In the genomic region with DNA sequence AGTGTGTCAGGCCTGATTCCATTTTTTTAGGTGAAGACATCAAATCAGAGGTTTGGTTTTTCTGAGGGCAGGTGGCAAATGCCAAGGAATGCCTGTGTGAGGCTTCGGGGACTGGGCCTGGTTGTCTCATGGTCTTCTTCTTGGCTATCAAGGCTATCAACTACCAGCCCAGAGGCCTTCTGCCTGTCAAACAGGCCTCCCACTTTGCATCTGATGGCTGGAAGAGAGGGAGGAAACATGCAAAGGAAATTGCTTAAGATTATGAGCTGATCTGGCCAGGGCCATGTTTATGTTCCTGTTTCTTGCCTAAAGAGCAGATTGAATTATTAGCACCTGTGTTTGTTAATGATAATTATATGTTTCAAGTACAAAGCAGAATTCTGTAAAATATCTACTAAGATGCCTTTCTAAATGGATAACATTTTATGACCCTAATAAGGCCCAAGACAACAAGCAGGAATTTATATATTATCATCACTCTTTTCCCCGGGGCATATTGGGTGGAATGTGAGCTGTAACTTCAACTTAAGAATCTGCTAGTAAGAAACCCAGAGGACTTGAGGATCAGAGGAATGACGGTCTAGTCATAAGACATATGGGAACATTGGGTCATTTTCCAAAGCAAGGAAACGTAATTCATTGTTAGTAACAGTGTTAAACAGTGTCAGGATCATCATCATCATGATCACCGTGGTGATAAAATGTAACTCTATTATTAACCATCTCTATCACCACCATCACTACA, we compare ENCODE assay signal across 20 cellular contexts.
A peak's percentile ranks its signal among the peaks of the same experiment; 100 is the strongest.
DNase-seq lines count a peak whose midpoint lies in the region; TF ChIP-seq lines count a peak whose summit lies in the region.
"Had no signal": no experiment of that assay in that cellular context is flagged by ENCODE, and none has a peak within 500 bp of the region (broad histone marks: within the 10 kb centered on the region; RNA-seq: fewer than 3 reads in every experiment).

No MANE protein-coding gene starts in this region.

- TF ChIP-seq CTCF in BJ (IDR thresholded peaks at IDR 0.05; ENCODE audit: insufficient read depth, low read depth, low read length) (no peak), HL-60 (IDR thresholded peaks at IDR 0.05; ENCODE audit: insufficient read depth, low read length) (no peak)

- peak overlapping the region; percentile 67 for H3K27ac ChIP-seq in HL-60 (replicated peaks)
- H3K27ac ChIP-seq: breast epithelium, GM23248, parathyroid adenoma, RWPE1, uterus had no signal

- no peak overlapping the region for H3K4me3 Mint-ChIP-seq in activated CD4-positive, alpha-beta T cell treated with anti-CD3 and anti-CD28 coated beads, Interleukin-2, amount 10 ng/mL, durations not matched to agents 7 days and 5 days

- H3K36me3 ChIP-seq in BJ (ENCODE audit: control insufficient read depth, insufficient read depth, low read length) = no peaks in the 10 kb centered on the region
- H3K36me3 ChIP-seq: breast epithelium, uterus had no signal

- H3K36me3 Mint-ChIP-seq in activated CD4-positive, alpha-beta T cell treated with anti-CD3 and anti-CD28 coated beads, Interleukin-2, amount 10 ng/mL, durations not matched to agents 7 days and 5 days (ENCODE audit: low read depth) = no peaks in the 10 kb centered on the region
- H3K36me3 Mint-ChIP-seq: activated naive CD8-positive, alpha-beta T cell had no signal

- no peak overlapping the region for H3K4me3 ChIP-seq in BJ (ENCODE audit: low read depth, low read length)
- H3K4me3 ChIP-seq in HL-60 (replicated peaks; ENCODE audit: insufficient read depth, low read length) = no peak overlapping the region
- H3K4me3 ChIP-seq: breast epithelium, GM23248, uterus had no signal

- peaks cover 29% of the 10 kb centered on the region for H3K27me3 Mint-ChIP-seq in activated CD4-positive, alpha-beta T cell treated with anti-CD3 and anti-CD28 coated beads, Interleukin-2, amount 10 ng/mL, durations not matched to agents 7 days and 5 days

- H3K27ac Mint-ChIP-seq in activated CD4-positive, alpha-beta T cell treated with anti-CD3 and anti-CD28 coated beads, Interleukin-2, amount 10 ng/mL, durations not matched to agents 7 days and 5 days = no peak overlapping the region
- H3K27ac Mint-ChIP-seq: activated naive CD8-positive, alpha-beta T cell had no signal

- POLR2A ChIA-PET in BJ (lab: Charles Lee) = no interaction called here
- POLR2A ChIA-PET in activated CD4-positive, alpha-beta T cell treated with anti-CD3 and anti-CD28 coated beads, Interleukin-2, amount 10 ng/mL, durations not matched to agents 7 days and 5 days (lab: Charles Lee) = no interaction called here
- POLR2A ChIA-PET in HEK293T (lab: Yijun Ruan, JAX) = no interaction called here

- H3K4me1 Mint-ChIP-seq in activated CD4-positive, alpha-beta T cell treated with anti-CD3 and anti-CD28 coated beads, Interleukin-2, amount 10 ng/mL, durations not matched to agents 7 days and 5 days = peaks cover 11% of the 10 kb centered on the region

- DNase-seq in BJ (ENCODE audit: low read depth) = peak; percentile 27
- DNase-seq in HL-60 (ENCODE audit: low read depth in 1 of 2, low spot score in 1 of 2) = peak in 1 of 2 experiments; percentile 85
- peak; percentile 49 for DNase-seq in RPMI7951 (ENCODE audit: low read depth)
- DNase-seq in islet precursor cell = peak; percentile 81
- DNase-seq in NCI-H524 (lab: John Stamatoyannopoulos, UW) = no peak
- no peak for DNase-seq in activated T-cell treated with anti-CD3 and anti-CD28 coated beads, Interleukin-2, amount 50 U/mL, for 1 hour
- DNase-seq in activated CD4-positive, alpha-beta T cell treated with anti-CD3 and anti-CD28 coated beads, Interleukin-2, amount 10 ng/mL, durations not matched to agents 7 days and 5 days = no peak
- no peak for DNase-seq in HEK293T (ENCODE audit: extremely low spot score)
- DNase-seq: activated CD4-positive, alpha-beta T cell treated with anti-CD3 and anti-CD28 coated beads for 1 hour; GM23248; hippocampal formation; left cardiac atrium; NCI-H2107; NCI-H748 treated with DMSO at 0.1 percent for 48 hours; small intestine; uterus had no signal

- no peaks in the 10 kb centered on the region for H3K9me3 Mint-ChIP-seq in activated CD4-positive, alpha-beta T cell treated with anti-CD3 and anti-CD28 coated beads, Interleukin-2, amount 10 ng/mL, durations not matched to agents 7 days and 5 days

- H3K27me3 ChIP-seq in BJ (ENCODE audit: control insufficient read depth, insufficient read depth, low read length) (no peaks in the 10 kb centered on the region), HL-60 (ENCODE audit: insufficient read depth, poor library complexity, severe bottlenecking) (no peaks in the 10 kb centered on the region)
- H3K27me3 ChIP-seq: breast epithelium, uterus had no signal

- CTCF ChIA-PET in BJ (lab: Yijun Ruan, JAX) (interaction anchor here (1.0 kb wide), 1 partner anchor 9 kb away, joined by 3 read pairs; no protein-coding TSS in a partner anchor), HEK293T (lab: Yijun Ruan, JAX) (no interaction called here)
- CTCF ChIA-PET in activated CD4-positive, alpha-beta T cell treated with anti-CD3 and anti-CD28 coated beads, Interleukin-2, amount 10 ng/mL, durations not matched to agents 7 days and 5 days (lab: Charles Lee) = no interaction called here

TF ChIP-seq in HEK293T, 16 proteins besides CTCF, POLR2A, EP300 and RAD21:
- TF ChIP-seq FOXK2 (IDR thresholded peaks at IDR 0.05) (no peak), NFRKB (IDR thresholded peaks at IDR 0.05) (no peak), HDGF (IDR thresholded peaks at IDR 0.05; ENCODE audit: borderline replicate concordance) (no peak), CTBP1 (IDR thresholded peaks at IDR 0.05; ENCODE audit: borderline replicate concordance) (no peak), SUZ12 (IDR thresholded peaks at IDR 0.05) (no peak), FOXM1 (IDR thresholded peaks at IDR 0.05; ENCODE audit: borderline replicate concordance) (no peak), ELF4 (IDR thresholded peaks at IDR 0.05) (no peak), SP1 (IDR thresholded peaks at IDR 0.05) (no peak), FOXA1 (IDR thresholded peaks at IDR 0.05) (no peak), BHLHE40 (IDR thresholded peaks at IDR 0.05; ENCODE audit: borderline replicate concordance) (no peak), TARDBP (IDR thresholded peaks at IDR 0.05) (no peak), ARNT (IDR thresholded peaks at IDR 0.05) (no peak), L3MBTL2 (conservative IDR thresholded peaks at IDR 0.05) (no peak), LEF1 (IDR thresholded peaks at IDR 0.05; ENCODE audit: borderline replicate concordance) (no peak), ZNF384 (IDR thresholded peaks at IDR 0.05) (no peak)
- TF ChIP-seq, protein P1, sequence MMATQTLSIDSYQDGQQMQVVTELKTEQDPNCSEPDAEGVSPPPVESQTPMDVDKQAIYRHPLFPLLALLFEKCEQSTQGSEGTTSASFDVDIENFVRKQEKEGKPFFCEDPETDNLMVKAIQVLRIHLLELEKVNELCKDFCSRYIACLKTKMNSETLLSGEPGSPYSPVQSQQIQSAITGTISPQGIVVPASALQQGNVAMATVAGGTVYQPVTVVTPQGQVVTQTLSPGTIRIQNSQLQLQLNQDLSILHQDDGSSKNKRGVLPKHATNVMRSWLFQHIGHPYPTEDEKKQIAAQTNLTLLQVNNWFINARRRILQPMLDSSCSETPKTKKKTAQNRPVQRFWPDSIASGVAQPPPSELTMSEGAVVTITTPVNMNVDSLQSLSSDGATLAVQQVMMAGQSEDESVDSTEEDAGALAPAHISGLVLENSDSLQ (IDR thresholded peaks at IDR 0.05) = no peak
TF ChIP-seq in HEK293T: peak in this region for 0.

Comparison
In these comparisons a context has a peak if more than half of its experiments do, and no peak if none do; other contexts are left out.
1. DNase-seq: peak in BJ (single experiment), RPMI7951 (single experiment) and islet precursor cell (single experiment); none in NCI-H524 (0 of 2), activated T-cell treated with anti-CD3 and anti-CD28 coated beads, Interleukin-2, amount 50 U/mL, for 1 hour (single experiment), activated CD4-positive, alpha-beta T cell treated with anti-CD3 and anti-CD28 coated beads, Interleukin-2, amount 10 ng/mL, durations not matched to agents 7 days and 5 days (single experiment) and HEK293T (single experiment).